In genomic region chr9:86854898-86855523, GRCh38 we compare ENCODE assay signal across 10 cellular contexts.
A peak's percentile ranks its signal among the peaks of the same experiment; 100 is the strongest.
DNase-seq lines count a peak whose midpoint lies in the region; ATAC-seq, FAIRE-seq and TF ChIP-seq lines count a peak whose summit lies in the region.
"Had no signal": no experiment of that assay in that cellular context is flagged by ENCODE, and none has a peak within 500 bp of the region (broad histone marks: within the 10 kb centered on the region; RNA-seq: fewer than 3 reads in every experiment).

No MANE protein-coding gene starts in this region.

- CTCF ChIA-PET in HEK293T (lab: Yijun Ruan, JAX), result no interaction called here

- POLR2A ChIA-PET in HEK293T (lab: Yijun Ruan, JAX), result interaction anchor here (0.6 kb wide), 1 partner anchor 440 kb away, joined by 3 read pairs; no protein-coding TSS in a partner anchor

- no peak overlapping the region for H3K4me3 Mint-ChIP-seq in CD14-positive monocyte

- no peak for FAIRE-seq in RCC 7860 (lab: Jason Lieb, UNC)

- no peak for TF ChIP-seq CTCF in foreskin fibroblast (IDR thresholded peaks at IDR 0.05; ENCODE audit: low read depth, low read length)
- no peak for TF ChIP-seq CTCF in CD14-positive monocyte (IDR thresholded peaks at IDR 0.05)

- peaks cover 0 to 6% (median 0%) of the 10 kb centered on the region in 7 donors for H3K9me3 Mint-ChIP-seq in CD14-positive monocyte

- H3K4me1 Mint-ChIP-seq in CD14-positive monocyte, result no peaks in the 10 kb centered on the region

- ATAC-seq in sciatic nerve (peak; percentile 85), HG02870 (IDR thresholded peaks at IDR 0.05; ENCODE audit: unreplicated experiment) (no peak), GM21576 (IDR thresholded peaks at IDR 0.05; ENCODE audit: unreplicated experiment) (no peak), GM21737 (IDR thresholded peaks at IDR 0.05; ENCODE audit: unreplicated experiment) (no peak)

- no peak overlapping the region for H3K27ac Mint-ChIP-seq in CD14-positive monocyte

- peaks cover 0 to 5% (median 0%) of the 10 kb centered on the region in 3 donors for H3K27me3 Mint-ChIP-seq in CD14-positive monocyte (ENCODE audit: low read depth in 3 of 3)

- H3K4me3 ChIP-seq in foreskin fibroblast (ENCODE audit: low read depth in 1 of 2, low read length in 2 of 2), result no peak overlapping the region
- H3K4me3 ChIP-seq: upper lobe of left lung had no signal

- DNase-seq in HEK293T (ENCODE audit: extremely low spot score) (peak; percentile 78), RCC 7860 (ENCODE audit: low spot score) (peak; percentile 15), foreskin fibroblast (peak; percentile 92 to 98), sciatic nerve (ENCODE audit: low spot score) (no peak), CD14-positive monocyte (ENCODE audit: low spot score) (no peak)
- DNase-seq: WERI-Rb-1 had no signal

- H3K36me3 Mint-ChIP-seq in CD14-positive monocyte, result no peaks in the 10 kb centered on the region

- intact Hi-C loops in sciatic nerve (cut with DNase I) (no loop called here), CD14-positive monocyte (cut with micrococcal nuclease) (no loop called here)

TF ChIP-seq in HEK293T, 16 proteins besides CTCF, POLR2A, EP300 and RAD21:
- no peak for TF ChIP-seq TARDBP (IDR thresholded peaks at IDR 0.05)
- TF ChIP-seq, protein P1, sequence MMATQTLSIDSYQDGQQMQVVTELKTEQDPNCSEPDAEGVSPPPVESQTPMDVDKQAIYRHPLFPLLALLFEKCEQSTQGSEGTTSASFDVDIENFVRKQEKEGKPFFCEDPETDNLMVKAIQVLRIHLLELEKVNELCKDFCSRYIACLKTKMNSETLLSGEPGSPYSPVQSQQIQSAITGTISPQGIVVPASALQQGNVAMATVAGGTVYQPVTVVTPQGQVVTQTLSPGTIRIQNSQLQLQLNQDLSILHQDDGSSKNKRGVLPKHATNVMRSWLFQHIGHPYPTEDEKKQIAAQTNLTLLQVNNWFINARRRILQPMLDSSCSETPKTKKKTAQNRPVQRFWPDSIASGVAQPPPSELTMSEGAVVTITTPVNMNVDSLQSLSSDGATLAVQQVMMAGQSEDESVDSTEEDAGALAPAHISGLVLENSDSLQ (IDR thresholded peaks at IDR 0.05), result peak; percentile 30; the same call in 1 of the 2 replicates
TF ChIP-seq in HEK293T: peak in this region for 1.

Comparison
In these comparisons a context has a peak if more than half of its experiments do, and no peak if none do; other contexts are left out.
1. DNase-seq: peak in HEK293T (single experiment), RCC 7860 (single experiment) and foreskin fibroblast (2 of 2); none in sciatic nerve (single experiment) and CD14-positive monocyte (single experiment).